In genomic region chr2:188395903-188396699, GRCh38 we compare ENCODE assay signal across 1 cellular context.
TF ChIP-seq lines count a peak whose summit lies in the region.

No MANE protein-coding gene starts in this region.

TF ChIP-seq in GM23338, 12 proteins besides CTCF, POLR2A, EP300 and RAD21 (continued from another document):
- TF ChIP-seq EZH2 (IDR thresholded peaks at IDR 0.05; ENCODE audit: low read depth, unreplicated experiment) (no peak), EZH2phosphoT487 (IDR thresholded peaks at IDR 0.05; ENCODE audit: unreplicated experiment) (no peak), CREB1 (CRISPR knock-in tag; IDR thresholded peaks at IDR 0.05; ENCODE audit: low read depth) (no peak)
